Comparison of ENCODE assay signal across 8 cellular contexts in the genomic region with DNA sequence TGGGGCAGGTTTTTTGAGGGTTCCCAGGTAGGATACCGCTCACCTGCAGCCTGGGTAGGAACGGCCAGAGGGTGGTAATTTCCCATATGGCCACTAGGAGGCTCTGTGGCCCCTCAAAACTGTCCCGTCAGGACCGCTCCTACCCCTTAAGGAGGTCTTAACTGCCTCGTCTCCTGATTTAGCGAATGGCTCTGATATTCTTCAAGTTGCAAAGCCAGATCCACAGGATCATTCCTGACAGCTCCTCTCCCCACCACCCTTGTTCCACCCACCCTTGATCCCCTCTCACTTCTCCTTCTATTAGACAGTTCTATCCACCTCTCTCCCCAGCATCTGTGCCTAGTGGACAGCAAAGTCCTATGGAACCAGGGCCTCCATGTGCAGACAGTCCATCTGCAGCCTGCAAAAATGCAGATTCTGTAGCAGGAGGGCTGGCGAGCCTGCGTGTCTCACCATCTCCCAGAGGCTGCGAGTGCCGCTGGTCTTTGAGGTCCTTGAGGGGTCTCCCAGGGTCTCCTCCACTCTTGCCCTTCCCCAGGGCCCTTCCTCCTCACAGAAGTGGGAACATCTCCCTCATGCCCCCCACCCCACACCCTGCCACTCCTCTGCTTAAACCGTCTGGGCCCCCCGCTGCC. TPM values are rescaled to one million over a fixed set of nuclear protein-coding genes. Genes with fewer than 3 reads are reported as not detected.
DNase-seq lines count a peak whose midpoint lies in the region; ATAC-seq lines count a peak whose summit lies in the region.

No MANE protein-coding gene starts in this region.

- peaks cover 11% of the 10 kb centered on the region for H3K4me1 Mint-ChIP-seq in activated CD4-positive, alpha-beta memory T cell treated with anti-CD3 and anti-CD28 coated beads for 36 hours (ENCODE audit: low read depth)
- H3K4me1 Mint-ChIP-seq in effector memory CD8-positive, alpha-beta T cell (ENCODE audit: low read depth in 2 of 2) = peaks cover 20 to 34% of the 10 kb centered on the region in 2 donors

- H3K9me3 ChIP-seq in HAP-1 = no peaks in the 10 kb centered on the region

- intact Hi-C loops in activated CD4-positive, alpha-beta memory T cell treated with anti-CD3 and anti-CD28 coated beads for 36 hours (cut with micrococcal nuclease) = loop anchor here (1.0 to 10.0 kb wide), 5 partner anchors 57 to 550 kb away; no protein-coding TSS in a partner anchor

- H3K4me3 ChIP-seq in HAP-1 = no peak overlapping the region

- H3K27me3 Mint-ChIP-seq in activated CD4-positive, alpha-beta memory T cell treated with anti-CD3 and anti-CD28 coated beads for 36 hours = no peaks in the 10 kb centered on the region
- H3K27me3 Mint-ChIP-seq in effector memory CD8-positive, alpha-beta T cell = peaks cover 7 to 28% of the 10 kb centered on the region in 2 donors

- no peaks in the 10 kb centered on the region for H3K27me3 ChIP-seq in HAP-1 (ENCODE audit: low read depth)

- in situ Hi-C loops in HAP-1 (cut with MboI; ENCODE audit: low sequenced_read_pairs) = no loop called here

- no peaks in the 10 kb centered on the region for H3K4me1 ChIP-seq in HAP-1

- no peaks in the 10 kb centered on the region for H3K9me3 Mint-ChIP-seq in activated CD4-positive, alpha-beta memory T cell treated with anti-CD3 and anti-CD28 coated beads for 36 hours
- no peaks in the 10 kb centered on the region for H3K9me3 Mint-ChIP-seq in effector memory CD8-positive, alpha-beta T cell

- DNase-seq in ELF-1 (ENCODE audit: low read depth, low spot score) = peak; percentile 86
- DNase-seq in HAP-1 (ENCODE audit: low spot score in 2 of 2) = peak; percentile 28 to 62
- peak; percentile 70 for DNase-seq in NCI-H2171 treated with DMSO at 0.1 percent for 48 hours (lab: John Stamatoyannopoulos, UW)
- peak; percentile 66 for DNase-seq in activated CD4-positive, alpha-beta memory T cell treated with anti-CD3 and anti-CD28 coated beads for 36 hours
- peak; percentile 46 to 62 (median 55) for DNase-seq in effector memory CD8-positive, alpha-beta T cell
- peak; percentile 69 for DNase-seq in medulla oblongata (ENCODE audit: extremely low spot score)
- DNase-seq in stimulated activated CD8-positive, alpha-beta memory T cell treated with anti-CD3 and anti-CD28 coated beads, Interleukin-2, amount 100 ng/mL, for 48 hours (ENCODE audit: low read depth in 2 of 2) = peak; percentile 20 to 44

- no peaks in the 10 kb centered on the region; the same call in 1 of the 2 replicates for H3K36me3 ChIP-seq in HAP-1 (replicated peaks)

- ATAC-seq in effector memory CD8-positive, alpha-beta T cell (replicated peaks) = peak; percentile 75
- no peak for ATAC-seq in GM19455 (IDR thresholded peaks at IDR 0.05; ENCODE audit: unreplicated experiment)

- no peak overlapping the region for H3K27ac Mint-ChIP-seq in activated CD4-positive, alpha-beta memory T cell treated with anti-CD3 and anti-CD28 coated beads for 36 hours
- H3K27ac Mint-ChIP-seq in effector memory CD8-positive, alpha-beta T cell = peak overlapping the region; percentile 5 to 52

- H3K36me3 Mint-ChIP-seq in activated CD4-positive, alpha-beta memory T cell treated with anti-CD3 and anti-CD28 coated beads for 36 hours = peaks cover 1% of the 10 kb centered on the region
- H3K36me3 Mint-ChIP-seq in effector memory CD8-positive, alpha-beta T cell (ENCODE audit: insufficient read depth) = no peaks in the 10 kb centered on the region

- no peak overlapping the region for H3K4me3 Mint-ChIP-seq in activated CD4-positive, alpha-beta memory T cell treated with anti-CD3 and anti-CD28 coated beads for 36 hours
- no peak overlapping the region for H3K4me3 Mint-ChIP-seq in effector memory CD8-positive, alpha-beta T cell

- CTCF ChIA-PET in activated CD4-positive, alpha-beta memory T cell treated with anti-CD3 and anti-CD28 coated beads for 36 hours (lab: Charles Lee) = interaction anchor here (0.6 to 3.7 kb wide), 23 partner anchors 14 to 561 kb away, joined by 3 to 44 read pairs (median 4); no protein-coding TSS in a partner anchor

- POLR2A ChIA-PET in activated CD4-positive, alpha-beta memory T cell treated with anti-CD3 and anti-CD28 coated beads for 36 hours (lab: Charles Lee) = no interaction called here

RNA-seq across cellular contexts. Expression of a gene that starts 34.3 kb away (rescaled TPM):
- 1 to 10 TPM in 1 of 2 experiments, under 1 TPM in 1; 0.73 to 1.1 TPM for total RNA-seq in activated CD4-positive, alpha-beta memory T cell treated with anti-CD3 and anti-CD28 coated beads for 36 hours

RNA-seq across cellular contexts. Expression of a gene that starts 55.3 kb away (rescaled TPM):
- 1 to 10 TPM; 2.5 to 3.0 TPM for total RNA-seq in activated CD4-positive, alpha-beta memory T cell treated with anti-CD3 and anti-CD28 coated beads for 36 hours

Comparison
In these comparisons a context has a peak if more than half of its experiments do, and no peak if none do; other contexts are left out.
1. DNase-seq: peak in every context shown above with its lines; median percentile 86 in ELF-1; 70 in NCI-H2171 treated with DMSO at 0.1 percent for 48 hours; 69 in medulla oblongata; 66 in activated CD4-positive, alpha-beta memory T cell treated with anti-CD3 and anti-CD28 coated beads for 36 hours; 55 in effector memory CD8-positive, alpha-beta T cell; 45 in HAP-1; 32 in stimulated activated CD8-positive, alpha-beta memory T cell treated with anti-CD3 and anti-CD28 coated beads, Interleukin-2, amount 100 ng/mL, for 48 hours.